In genomic region chr13:29640665-29641064, GRCh38 we compare ENCODE assay signal across 32 cellular contexts.
"Had no signal": no experiment of that assay in that cellular context is flagged by ENCODE, and none has a peak within 500 bp of the region (broad histone marks: within the 10 kb centered on the region; RNA-seq: fewer than 3 reads in every experiment).

No MANE protein-coding gene starts in this region.

- ATAC-seq: naive thymus-derived CD8-positive, alpha-beta T cell; natural killer cell treated with Interleukin-12 subunit alpha and Interleukin-12 subunit beta and Interleukin-15 and Interleukin-18, amount 100 ng/mL, for 72 hours; psoas muscle; right cardiac atrium; right lobe of liver; stimulated activated memory B cell treated with anti-CD40 and anti-IgM and Interleukin-4, amounts not matched to agents 10 μg/mL and 1 μg/mL and 100 μg/mL, for 72 hours; stimulated activated naive CD8-positive, alpha-beta T cell treated with anti-CD3 and anti-CD28 coated beads, Interleukin-15, amount 100 ng/mL, for 72 hours; stimulated activated naive CD8-positive, alpha-beta T cell treated with anti-CD3 and anti-CD28 coated beads, Interleukin-15, Interleukin-2, amounts not matched to agents 100 U/mL and 50 U/mL, for 24 hours; upper lobe of right lung had no signal

- H3K9me3 Mint-ChIP-seq: natural killer cell treated with Interleukin-12 subunit alpha and Interleukin-12 subunit beta and Interleukin-15 and Interleukin-18, amount 100 ng/mL, for 72 hours; neural crest cell; stimulated activated memory B cell treated with anti-CD40 and anti-IgM and Interleukin-4, amounts not matched to agents 10 μg/mL and 1 μg/mL and 100 μg/mL, for 72 hours; type B pancreatic cell had no signal

- H3K4me3 ChIP-seq: ovary, psoas muscle, right lobe of liver, sigmoid colon, smooth muscle cell, spleen, suprapubic skin, testis, tibial artery, transverse colon, upper lobe of right lung, uterus had no signal

- H3K4me3 Mint-ChIP-seq: naive thymus-derived CD8-positive, alpha-beta T cell; natural killer cell treated with Interleukin-12 subunit alpha and Interleukin-12 subunit beta and Interleukin-15 and Interleukin-18, amount 100 ng/mL, for 72 hours; nephron progenitor cell; neural crest cell; stimulated activated memory B cell treated with anti-CD40 and anti-IgM and Interleukin-4, amounts not matched to agents 10 μg/mL and 1 μg/mL and 100 μg/mL, for 72 hours; stimulated activated naive CD8-positive, alpha-beta T cell treated with anti-CD3 and anti-CD28 coated beads, Interleukin-15, amount 100 ng/mL, for 72 hours; type B pancreatic cell had no signal

- H3K79me2 ChIP-seq: parathyroid adenoma had no signal

- H3K4me2 ChIP-seq: smooth muscle cell had no signal

- H3K27ac ChIP-seq: ovary, parathyroid adenoma, psoas muscle, right lobe of liver, sigmoid colon, spleen, suprapubic skin, testis, tibial artery, transverse colon, upper lobe of right lung, uterus had no signal

- H2AFZ ChIP-seq: parathyroid adenoma had no signal

- H3K27ac Mint-ChIP-seq: naive thymus-derived CD8-positive, alpha-beta T cell; natural killer cell treated with Interleukin-12 subunit alpha and Interleukin-12 subunit beta and Interleukin-15 and Interleukin-18, amount 100 ng/mL, for 72 hours; nephron progenitor cell; progenitor cell of endocrine pancreas; stimulated activated memory B cell treated with anti-CD40 and anti-IgM and Interleukin-4, amounts not matched to agents 10 μg/mL and 1 μg/mL and 100 μg/mL, for 72 hours; stimulated activated naive CD8-positive, alpha-beta T cell treated with anti-CD3 and anti-CD28 coated beads, Interleukin-15, amount 100 ng/mL, for 72 hours; type B pancreatic cell had no signal

- H3K27me3 Mint-ChIP-seq: progenitor cell of endocrine pancreas, type B pancreatic cell had no signal

- H3K36me3 Mint-ChIP-seq: naive thymus-derived CD8-positive, alpha-beta T cell; natural killer cell treated with Interleukin-12 subunit alpha and Interleukin-12 subunit beta and Interleukin-15 and Interleukin-18, amount 100 ng/mL, for 72 hours; stimulated activated memory B cell treated with anti-CD40 and anti-IgM and Interleukin-4, amounts not matched to agents 10 μg/mL and 1 μg/mL and 100 μg/mL, for 72 hours; type B pancreatic cell had no signal

- H3K4me1 Mint-ChIP-seq: nephron progenitor cell; neural crest cell; stimulated activated memory B cell treated with anti-CD40 and anti-IgM and Interleukin-4, amounts not matched to agents 10 μg/mL and 1 μg/mL and 100 μg/mL, for 72 hours; stimulated activated naive CD8-positive, alpha-beta T cell treated with anti-CD3 and anti-CD28 coated beads, Interleukin-15, amount 100 ng/mL, for 72 hours had no signal

- H3K9ac ChIP-seq: parathyroid adenoma had no signal

- H3K36me3 ChIP-seq: ovary, right lobe of liver, sigmoid colon, spleen, suprapubic skin, tibial artery, transverse colon, upper lobe of right lung, uterus had no signal

- H3K4me1 ChIP-seq: parathyroid adenoma, psoas muscle, right lobe of liver, sigmoid colon, spleen, suprapubic skin, testis, tibial artery, transverse colon, upper lobe of right lung, uterus had no signal

- DNase-seq: naive thymus-derived CD8-positive, alpha-beta T cell; nephron progenitor cell; occipital lobe; ovary; posterior cingulate gyrus; psoas muscle; right cardiac atrium; right lobe of liver; sigmoid colon; spleen; stimulated activated CD4-positive, alpha-beta T cell treated with anti-CD3 and anti-CD28 coated beads, Interleukin-12 subunit alpha, Interleukin-12 subunit beta, amount 100 ng/mL, for 4 hours; stimulated activated CD4-positive, alpha-beta T cell treated with anti-CD3 and anti-CD28 coated beads, Interleukin-1b, Interleukin-23, amount 100 ng/mL, for 48 hours; stimulated activated CD4-positive, alpha-beta T cell treated with anti-CD3 and anti-CD28 coated beads, Interleukin-4, amount 100 ng/mL, for 1 hour; stimulated activated CD4-positive, alpha-beta T cell treated with anti-CD3 and anti-CD28 coated beads, Interleukin-4, amount 100 ng/mL, for 4 hours; stimulated activated CD8-positive, alpha-beta memory T cell treated with anti-CD3 and anti-CD28 coated beads, Interleukin-4, amount 100 ng/mL, for 48 hours; stimulated activated naive CD4-positive, alpha-beta T cell; stimulated activated naive CD8-positive, alpha-beta T cell treated with anti-CD3 and anti-CD28 coated beads, Interleukin-15, amount 100 ng/mL, for 72 hours; stimulated activated naive CD8-positive, alpha-beta T cell treated with anti-CD3 and anti-CD28 coated beads, Interleukin-15, Interleukin-2, amounts not matched to agents 100 U/mL and 50 U/mL, for 24 hours; substantia nigra; testis; tibial artery; transverse colon; upper lobe of right lung; uterus had no signal

- H3K9me3 ChIP-seq: ovary, psoas muscle, right lobe of liver, sigmoid colon, spleen, suprapubic skin, testis, tibial artery, transverse colon, upper lobe of right lung, uterus had no signal

- H3K27me3 ChIP-seq: ovary, right lobe of liver, sigmoid colon, testis, tibial artery, transverse colon, upper lobe of right lung, uterus had no signal
